Comparison of ENCODE assay signal across 10 cellular contexts in the genomic region with DNA sequence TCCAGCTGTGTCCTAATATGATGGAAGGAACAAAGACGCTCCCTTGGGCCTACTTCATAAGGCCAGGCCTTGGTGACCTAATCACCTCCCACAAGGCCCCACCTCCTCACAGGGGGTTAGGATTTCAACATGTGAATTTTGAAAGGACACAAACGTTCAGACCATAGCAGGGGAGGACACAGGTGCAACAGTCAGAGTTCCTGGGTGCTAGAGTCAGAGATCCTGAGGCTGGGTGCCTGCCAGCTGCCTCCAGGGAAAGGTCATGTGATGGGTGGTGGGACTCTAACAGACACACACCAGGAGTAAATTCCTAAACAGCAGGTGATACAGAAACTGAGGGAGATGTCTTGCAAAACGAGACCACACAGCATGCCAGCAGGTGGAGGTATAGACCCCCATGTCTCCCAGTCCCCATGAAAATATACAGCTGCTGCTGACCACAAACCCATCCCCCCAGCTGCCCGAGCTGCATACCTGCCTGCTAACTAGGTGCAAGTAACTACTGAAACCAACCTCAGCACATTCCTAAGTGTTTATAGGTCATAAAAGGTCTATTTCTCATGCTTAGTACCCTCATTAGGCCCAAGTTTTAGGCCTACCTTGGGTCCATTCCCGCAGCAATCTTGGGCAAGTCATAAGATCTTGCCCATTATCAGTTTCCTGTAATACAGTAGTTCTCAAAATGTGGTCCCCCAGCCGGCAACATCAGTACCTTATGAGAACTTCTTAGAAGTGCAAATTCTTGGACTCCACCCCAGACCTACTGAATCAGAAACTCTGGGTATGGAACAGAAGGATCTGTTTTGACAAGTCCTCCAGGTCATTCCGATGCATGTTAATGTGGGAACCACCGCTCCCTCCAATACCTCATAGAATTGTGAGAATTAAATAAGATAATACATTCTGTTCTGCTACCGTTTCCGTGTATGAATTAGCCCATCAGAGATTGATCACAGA.
DNase-seq lines count a peak whose midpoint lies in the region; ATAC-seq, FAIRE-seq and TF ChIP-seq lines count a peak whose summit lies in the region.
"Had no signal": no experiment of that assay in that cellular context is flagged by ENCODE, and none has a peak within 500 bp of the region (broad histone marks: within the 10 kb centered on the region; RNA-seq: fewer than 3 reads in every experiment).

No MANE protein-coding gene starts in this region.

- TF ChIP-seq POLR2A in K562 (conservative IDR thresholded peaks at IDR 0.05), result no peak

- H3K9me1 ChIP-seq in K562 (ENCODE audit: control insufficient read depth, insufficient read depth, low read length), result no peaks in the 10 kb centered on the region

- H3K4me3 Mint-ChIP-seq in CD4-positive, alpha-beta T cell, result no peak overlapping the region
- H3K4me3 Mint-ChIP-seq in activated CD4-positive, alpha-beta memory T cell treated with anti-CD3 and anti-CD28 coated beads, Interleukin-2, amount 10 ng/mL, durations not matched to agents 7 days and 5 days, result no peak overlapping the region

- no peaks in the 10 kb centered on the region for H3K27me3 ChIP-seq in CD4-positive, alpha-beta T cell (ENCODE audit: control insufficient read depth, insufficient read depth, low read length)
- no peaks in the 10 kb centered on the region for H3K27me3 ChIP-seq in K562 (ENCODE audit: control insufficient read depth in 2 of 2, insufficient read depth in 2 of 2, low read length in 2 of 2)

- POLR2A ChIA-PET in CD4-positive, alpha-beta T cell (lab: Charles Lee), result no interaction called here
- POLR2A ChIA-PET in HEK293 (lab: Yijun Ruan, JAX), result interaction anchor here (1.2 to 1.7 kb wide), 2 partner anchors 246 to 248 kb away, joined by 4 to 6 read pairs; a partner anchor contains a TSS
- POLR2A ChIA-PET in K562 (lab: Yijun Ruan, JAX), result interaction anchor here (0.6 to 0.8 kb wide), 2 partner anchors 66 to 425 kb away, joined by 3 read pairs; no protein-coding TSS in a partner anchor
- POLR2A ChIA-PET in activated CD4-positive, alpha-beta memory T cell treated with anti-CD3 and anti-CD28 coated beads, Interleukin-2, amount 10 ng/mL, durations not matched to agents 7 days and 5 days (lab: Charles Lee), result no interaction called here

- no peak overlapping the region; the same call in 1 of the 2 replicates for H2AFZ ChIP-seq in K562 (ENCODE audit: low read depth, low read length)

- no peaks in the 10 kb centered on the region for H3K79me2 ChIP-seq in K562 (ENCODE audit: control insufficient read depth, insufficient read depth, low read length)

- H3K9ac ChIP-seq in K562 (ENCODE audit: insufficient read depth in 1 of 2, low read depth in 2 of 2, low read length in 2 of 2), result no peak overlapping the region

- TF ChIP-seq CTCF in CD4-positive, alpha-beta T cell (IDR thresholded peaks at IDR 0.05), result peak; percentile 15
- TF ChIP-seq CTCF in HEK293 (tag by site-specific recombination; IDR thresholded peaks at IDR 0.05), result no peak
- peak in 2 of 3 experiments; percentile 9 to 10; a peak in 1 of 6 replicates for TF ChIP-seq CTCF in K562 (IDR thresholded peaks at IDR 0.05 in 2 of 3, conservative IDR thresholded peaks at IDR 0.05 in 1 of 3; ENCODE audit: insufficient read depth in 2 of 3, low read depth in 1 of 3, low read length in 3 of 3)

- WGBS in K562 (ENCODE audit: insufficient coverage, low coverage, missing lambda C conversion rate), result 41% methylated on average over 10 of the region's 10 CpGs

- H3K4me1 ChIP-seq in HEK293 (ENCODE audit: control insufficient read depth, insufficient read depth, low read length) (peaks cover 12% of the 10 kb centered on the region), K562 (replicated peaks in 1 of 2; ENCODE audit: control insufficient read depth in 2 of 2, insufficient read depth in 2 of 2, low read length in 2 of 2) (peaks cover 0 to 8% of the 10 kb centered on the region in 2 experiments; a peak in 3 of 5 replicates)

- H3K36me3 ChIP-seq in HEK293 (ENCODE audit: control insufficient read depth in 2 of 2, insufficient read depth in 1 of 2, low read length in 2 of 2) (no peaks in the 10 kb centered on the region), K562 (ENCODE audit: control insufficient read depth, insufficient read depth, low read length) (no peaks in the 10 kb centered on the region)

- no TSS peak for BruUV-seq in K562 (replicated peaks; lab: Mats Ljungman, UMichigan)

- FAIRE-seq in K562 (lab: Jason Lieb, UNC), result no peak

- no peak overlapping the region for H3K4me2 ChIP-seq in K562 (ENCODE audit: insufficient read depth, low read length)

- no peaks in the 10 kb centered on the region for H3K9me3 Mint-ChIP-seq in CD4-positive, alpha-beta T cell
- no peaks in the 10 kb centered on the region for H3K9me3 Mint-ChIP-seq in activated CD4-positive, alpha-beta memory T cell treated with anti-CD3 and anti-CD28 coated beads, Interleukin-2, amount 10 ng/mL, durations not matched to agents 7 days and 5 days

- no peak for ATAC-seq in CD4-positive, alpha-beta T cell (ENCODE audit: poor library complexity)
- ATAC-seq in K562 (no peak), left lobe of liver (peak; percentile 30)

- no peaks in the 10 kb centered on the region for H3K27me3 Mint-ChIP-seq in CD4-positive, alpha-beta T cell
- H3K27me3 Mint-ChIP-seq in activated CD4-positive, alpha-beta memory T cell treated with anti-CD3 and anti-CD28 coated beads, Interleukin-2, amount 10 ng/mL, durations not matched to agents 7 days and 5 days, result peaks cover 7% of the 10 kb centered on the region

- no peak for TF ChIP-seq EP300 in K562 (IDR thresholded peaks at IDR 0.05; ENCODE audit: low read length)

- no peaks in the 10 kb centered on the region for H3K9me3 ChIP-seq in CD4-positive, alpha-beta T cell (ENCODE audit: control insufficient read depth, low read length)
- no peaks in the 10 kb centered on the region for H3K9me3 ChIP-seq in HEK293 (ENCODE audit: control insufficient read depth, insufficient read depth, low read depth, low read length)
- H3K9me3 ChIP-seq in K562 (replicated peaks; ENCODE audit: control insufficient read depth, insufficient read depth, low read depth, low read length), result no peaks in the 10 kb centered on the region

- H3K27ac Mint-ChIP-seq in CD4-positive, alpha-beta T cell, result no peak overlapping the region
- H3K27ac Mint-ChIP-seq in activated CD4-positive, alpha-beta memory T cell treated with anti-CD3 and anti-CD28 coated beads, Interleukin-2, amount 10 ng/mL, durations not matched to agents 7 days and 5 days, result no peak overlapping the region

- no peak for DNase-seq in CD4-positive, alpha-beta T cell
- no peak for DNase-seq in K562 (ENCODE audit: extremely low read depth in 1 of 4, low spot score in 3 of 4)
- DNase-seq in left lobe of liver (ENCODE audit: low spot score), result no peak
- DNase-seq in activated CD4-positive, alpha-beta memory T cell treated with anti-CD3 and anti-CD28 coated beads, Interleukin-2, amount 10 ng/mL, durations not matched to agents 7 days and 5 days, result no peak
- no peak for DNase-seq in NK-92 (lab: John Stamatoyannopoulos, UW; ENCODE audit: unreplicated experiment)
- no peak for DNase-seq in stimulated activated CD4-positive, alpha-beta T cell treated with anti-CD3 and anti-CD28 coated beads, Interleukin-4, amount 100 ng/mL, for 4 hours
- no peak for DNase-seq in Kasumi-1 (lab: John Stamatoyannopoulos, UW)
- DNase-seq: retina; stimulated activated CD8-positive, alpha-beta memory T cell treated with anti-CD3 and anti-CD28 coated beads, Interleukin-4, amount 100 ng/mL, for 48 hours had no signal

- no peaks in the 10 kb centered on the region for H4K20me1 ChIP-seq in K562 (replicated peaks; ENCODE audit: control insufficient read depth, insufficient read depth, low read length)

- no peaks in the 10 kb centered on the region for H3K36me3 Mint-ChIP-seq in CD4-positive, alpha-beta T cell (ENCODE audit: low read depth)
- no peaks in the 10 kb centered on the region for H3K36me3 Mint-ChIP-seq in activated CD4-positive, alpha-beta memory T cell treated with anti-CD3 and anti-CD28 coated beads, Interleukin-2, amount 10 ng/mL, durations not matched to agents 7 days and 5 days (ENCODE audit: low read depth)

- H3K27ac ChIP-seq in CD4-positive, alpha-beta T cell (ENCODE audit: low read depth, low read length), result no peak overlapping the region
- H3K27ac ChIP-seq in HEK293 (ENCODE audit: extremely low read depth, low read depth, low read length) (no peak overlapping the region), K562 (ENCODE audit: extremely low read depth, low read depth, low read length) (no peak overlapping the region)

- CTCF ChIA-PET in CD4-positive, alpha-beta T cell (lab: Charles Lee), result no interaction called here
- CTCF ChIA-PET in HEK293 (lab: Yijun Ruan, JAX), result interaction anchor here (0.6 to 1.4 kb wide), 8 partner anchors 10 to 449 kb away, joined by 3 to 4 read pairs (median 4); no protein-coding TSS in a partner anchor
- CTCF ChIA-PET in K562 (lab: Yijun Ruan, JAX; ENCODE audit: low intra/inter-chr PET ratio), result interaction anchor here (1.4 kb wide), 1 partner anchor 253 kb away, joined by 3 read pairs; no protein-coding TSS in a partner anchor
- CTCF ChIA-PET in activated CD4-positive, alpha-beta memory T cell treated with anti-CD3 and anti-CD28 coated beads, Interleukin-2, amount 10 ng/mL, durations not matched to agents 7 days and 5 days (lab: Charles Lee), result no interaction called here

- intact Hi-C loops in CD4-positive, alpha-beta T cell (cut with DNase I, micrococcal nuclease), result loop anchor here in 1 of 2 experiments (5.0 kb wide), 1 partner anchor 247 kb away; a partner anchor contains a TSS
- intact Hi-C loops in K562 (cut with micrococcal nuclease), result loop anchor here (5.0 kb wide), 1 partner anchor 247 kb away; a partner anchor contains a TSS

- H3K4me1 Mint-ChIP-seq in CD4-positive, alpha-beta T cell (ENCODE audit: low read depth), result no peaks in the 10 kb centered on the region
- peaks cover 10% of the 10 kb centered on the region for H3K4me1 Mint-ChIP-seq in activated CD4-positive, alpha-beta memory T cell treated with anti-CD3 and anti-CD28 coated beads, Interleukin-2, amount 10 ng/mL, durations not matched to agents 7 days and 5 days

- H3K4me3 ChIP-seq in HEK293 (ENCODE audit: low read depth, low read length), result no peak overlapping the region
- H3K4me3 ChIP-seq in K562, result no peak overlapping the region

- in situ Hi-C loops in K562 (cut with MboI), result no loop called here

- peak in 1 of 2 experiments; percentile 42; a peak in 2 of 4 replicates for TF ChIP-seq RAD21 in K562 (CRISPR knock-in tag; conservative IDR thresholded peaks at IDR 0.05 in 1 of 2, IDR thresholded peaks at IDR 0.05 in 1 of 2)

TF ChIP-seq in HEK293, 187 proteins besides CTCF, POLR2A, EP300 and RAD21 (continues in another document):
- TF ChIP-seq ZFHX2 (tag by site-specific recombination; conservative IDR thresholded peaks at IDR 0.05) (peak; percentile 43; the same call in 1 of the 2 replicates), EGR2 (tag by site-specific recombination; IDR thresholded peaks at IDR 0.05; ENCODE audit: low read depth) (0 out of 2 replicates have a peak, but pooled peaks have one; percentile 27), ZIC2 (tag by site-specific recombination; IDR thresholded peaks at IDR 0.05) (peak; percentile 62)

TF ChIP-seq in K562, 482 proteins besides CTCF, POLR2A, EP300 and RAD21 (continues in another document):
- TF ChIP-seq ZNF551 (CRISPR knock-in tag; IDR thresholded peaks at IDR 0.05), result no peak
- no peak for TF ChIP-seq CCAR2 (IDR thresholded peaks at IDR 0.05; ENCODE audit: low read depth, low read length)
- no peak for TF ChIP-seq CBX3 (IDR thresholded peaks at IDR 0.05; ENCODE audit: borderline replicate concordance in 1 of 2, low read length in 2 of 2)
- no peak for TF ChIP-seq C11orf30 (IDR thresholded peaks at IDR 0.05; ENCODE audit: low read depth)

Comparison
In these comparisons a context has a peak if more than half of its experiments do, and no peak if none do; other contexts are left out.
1. CTCF ChIA-PET loops: an anchor here in HEK293 (0.6 to 1.4 kb wide) and K562 (1.4 kb wide); none called in CD4-positive, alpha-beta T cell and activated CD4-positive, alpha-beta memory T cell treated with anti-CD3 and anti-CD28 coated beads, Interleukin-2, amount 10 ng/mL, durations not matched to agents 7 days and 5 days.
2. POLR2A ChIA-PET loops: an anchor here in HEK293 (1.2 to 1.7 kb wide) and K562 (0.6 to 0.8 kb wide); none called in CD4-positive, alpha-beta T cell and activated CD4-positive, alpha-beta memory T cell treated with anti-CD3 and anti-CD28 coated beads, Interleukin-2, amount 10 ng/mL, durations not matched to agents 7 days and 5 days.